33 cellular contexts compared by ENCODE assay signal in the genomic region with DNA sequence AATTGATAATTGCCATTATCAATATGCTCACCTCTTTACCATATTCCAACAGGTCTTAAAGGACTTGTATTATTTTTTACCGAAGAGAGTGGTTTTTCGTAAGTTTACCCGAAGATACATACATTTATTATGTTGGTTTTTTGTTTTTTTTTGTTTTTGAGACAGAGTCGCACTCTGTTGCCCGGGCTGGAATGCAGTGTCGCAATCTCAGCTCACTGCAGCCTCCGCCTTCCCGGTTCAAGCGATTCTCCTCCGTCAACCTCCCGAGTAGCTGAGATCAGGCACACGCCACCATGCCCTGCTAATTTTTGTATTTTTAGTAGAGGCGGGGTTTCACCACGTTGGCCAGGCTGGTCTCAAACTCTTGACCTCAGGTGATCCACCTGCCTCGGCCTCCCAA. TPM values are rescaled to one million over a fixed set of nuclear protein-coding genes. Genes with fewer than 3 reads are reported as not detected.
"Had no signal": no experiment of that assay in that cellular context is flagged by ENCODE, and none has a peak within 500 bp of the region (broad histone marks: within the 10 kb centered on the region; RNA-seq: fewer than 3 reads in every experiment).

No MANE protein-coding gene starts in this region.

- H3K27me3 ChIP-seq: neural progenitor cell, ovary, testis, transverse colon, uterus had no signal

- H3K4me3 ChIP-seq: neural progenitor cell, ovary, psoas muscle, skin epidermis, smooth muscle cell, spleen, suprapubic skin, testis, tibial artery, transverse colon, upper lobe of right lung, uterus had no signal

- H3K4me1 Mint-ChIP-seq: natural killer cell; stimulated activated memory B cell treated with anti-CD40 and anti-IgM and Interleukin-4, amounts not matched to agents 10 μg/mL and 1 μg/mL and 100 μg/mL, for 72 hours; stimulated activated naive CD8-positive, alpha-beta T cell treated with anti-CD3 and anti-CD28 coated beads, Interleukin-15, amount 100 ng/mL, for 72 hours had no signal

- H3K9me3 Mint-ChIP-seq: natural killer cell; nephron; neural progenitor cell; stimulated activated memory B cell treated with anti-CD40 and anti-IgM and Interleukin-4, amounts not matched to agents 10 μg/mL and 1 μg/mL and 100 μg/mL, for 72 hours; stimulated activated naive CD8-positive, alpha-beta T cell treated with anti-CD3 and anti-CD28 coated beads, Interleukin-15, amount 100 ng/mL, for 72 hours; type B pancreatic cell had no signal

- DNase-seq: natural killer cell; occipital lobe; ovary; posterior cingulate gyrus; psoas muscle; spleen; stimulated activated CD4-positive, alpha-beta T cell treated with anti-CD3 and anti-CD28 coated beads, Interleukin-12 subunit alpha, Interleukin-12 subunit beta, amount 100 ng/mL, for 4 hours; stimulated activated CD4-positive, alpha-beta T cell treated with anti-CD3 and anti-CD28 coated beads, Interleukin-1b, Interleukin-23, amount 100 ng/mL, for 48 hours; stimulated activated CD4-positive, alpha-beta T cell treated with anti-CD3 and anti-CD28 coated beads, Interleukin-4, amount 100 ng/mL, for 1 hour; stimulated activated CD4-positive, alpha-beta T cell treated with anti-CD3 and anti-CD28 coated beads, Interleukin-4, amount 100 ng/mL, for 4 hours; stimulated activated CD8-positive, alpha-beta memory T cell treated with anti-CD3 and anti-CD28 coated beads, Interleukin-4, amount 100 ng/mL, for 48 hours; stimulated activated naive CD4-positive, alpha-beta T cell; stimulated activated naive CD8-positive, alpha-beta T cell treated with anti-CD3 and anti-CD28 coated beads, Interleukin-15, amount 100 ng/mL, for 72 hours; stimulated activated naive CD8-positive, alpha-beta T cell treated with anti-CD3 and anti-CD28 coated beads, Interleukin-15, Interleukin-2, amounts not matched to agents 100 U/mL and 50 U/mL, for 24 hours; substantia nigra; testis; tibial artery; transverse colon; upper lobe of right lung; uterus had no signal

- ATAC-seq: natural killer cell; psoas muscle; right cardiac atrium; sciatic nerve; stimulated activated memory B cell treated with anti-CD40 and anti-IgM and Interleukin-4, amounts not matched to agents 10 μg/mL and 1 μg/mL and 100 μg/mL, for 72 hours; stimulated activated naive CD8-positive, alpha-beta T cell treated with anti-CD3 and anti-CD28 coated beads, Interleukin-15, amount 100 ng/mL, for 72 hours; stimulated activated naive CD8-positive, alpha-beta T cell treated with anti-CD3 and anti-CD28 coated beads, Interleukin-15, Interleukin-2, amounts not matched to agents 100 U/mL and 50 U/mL, for 24 hours; upper lobe of right lung had no signal

- H3K4me1 ChIP-seq: neural progenitor cell, parathyroid adenoma, psoas muscle, spleen, suprapubic skin, testis, tibial artery, transverse colon, upper lobe of right lung, uterus had no signal

- H2AFZ ChIP-seq: neural progenitor cell, parathyroid adenoma had no signal

- H3K36me3 ChIP-seq: neural progenitor cell, ovary, spleen, suprapubic skin, tibial artery, transverse colon, upper lobe of right lung, uterus had no signal

- H3K36me3 Mint-ChIP-seq: natural killer cell; neural progenitor cell; stimulated activated memory B cell treated with anti-CD40 and anti-IgM and Interleukin-4, amounts not matched to agents 10 μg/mL and 1 μg/mL and 100 μg/mL, for 72 hours; type B pancreatic cell had no signal

- H3K4me2 ChIP-seq: neural progenitor cell, smooth muscle cell had no signal

- H3K9me3 ChIP-seq: ovary, psoas muscle, spleen, suprapubic skin, testis, tibial artery, transverse colon, upper lobe of right lung, uterus had no signal

- H3K4me3 Mint-ChIP-seq: natural killer cell; nephron; neural progenitor cell; stimulated activated memory B cell treated with anti-CD40 and anti-IgM and Interleukin-4, amounts not matched to agents 10 μg/mL and 1 μg/mL and 100 μg/mL, for 72 hours; stimulated activated naive CD8-positive, alpha-beta T cell treated with anti-CD3 and anti-CD28 coated beads, Interleukin-15, amount 100 ng/mL, for 72 hours; type B pancreatic cell had no signal

- H3K9ac ChIP-seq: neural progenitor cell, parathyroid adenoma had no signal

- H3K27ac ChIP-seq: neural progenitor cell, ovary, parathyroid adenoma, psoas muscle, skin epidermis, spleen, suprapubic skin, testis, tibial artery, transverse colon, upper lobe of right lung, uterus had no signal

- H3K27ac Mint-ChIP-seq: natural killer cell; nephron; neural progenitor cell; progenitor cell of endocrine pancreas; stimulated activated memory B cell treated with anti-CD40 and anti-IgM and Interleukin-4, amounts not matched to agents 10 μg/mL and 1 μg/mL and 100 μg/mL, for 72 hours; stimulated activated naive CD8-positive, alpha-beta T cell treated with anti-CD3 and anti-CD28 coated beads, Interleukin-15, amount 100 ng/mL, for 72 hours; type B pancreatic cell had no signal

RNA-seq across cellular contexts. Expression of a gene that starts 30.8 kb away (rescaled TPM):
- total RNA-seq: natural killer cell, osteoblast had no signal
- polyA plus RNA-seq: neural cell had no signal
